ENCODE assay signal across 18 cellular contexts in genomic region chr16:16191493-16192167, GRCh38. TPM values are rescaled to one million over a fixed set of nuclear protein-coding genes. Genes with fewer than 3 reads are reported as not detected.
DNase-seq lines count a peak whose midpoint lies in the region; ATAC-seq, FAIRE-seq and TF ChIP-seq lines count a peak whose summit lies in the region.
"Had no signal": no experiment of that assay in that cellular context is flagged by ENCODE, and none has a peak within 500 bp of the region (broad histone marks: within the 10 kb centered on the region; RNA-seq: fewer than 3 reads in every experiment).

No MANE protein-coding gene starts in this region.

- no peak for TF ChIP-seq CTCF in HEK293 (tag by site-specific recombination; IDR thresholded peaks at IDR 0.05)
- no peak for TF ChIP-seq CTCF in K562 (IDR thresholded peaks at IDR 0.05 in 2 of 3, conservative IDR thresholded peaks at IDR 0.05 in 1 of 3; ENCODE audit: insufficient read depth in 2 of 3, low read depth in 1 of 3, low read length in 3 of 3)
- no peak for TF ChIP-seq CTCF in WERI-Rb-1 (IDR thresholded peaks at IDR 0.05; ENCODE audit: low read depth, low read length)

- no peaks in the 10 kb centered on the region for H3K9me1 ChIP-seq in K562 (ENCODE audit: control insufficient read depth, insufficient read depth, low read length)

- DNase-seq in K562 (ENCODE audit: extremely low read depth in 1 of 4, low spot score in 3 of 4) (no peak), mesenteric fat pad (ENCODE audit: low spot score) (no peak), amniotic stem cell (lab: John Stamatoyannopoulos, UW) (no peak), WERI-Rb-1 (no peak)
- DNase-seq: ACHN; Calu3; CD4-positive, alpha-beta T cell; DMS53; NCI-H1092; NCI-H146; NCI-H2081 treated with DMSO at 0.1 percent for 48 hours; NCI-H510A treated with DMSO at 0.1 percent for 48 hours; NCI-H82 had no signal

- BruUV-seq in K562 (replicated peaks; lab: Mats Ljungman, UMichigan) = no TSS peak

- no peaks in the 10 kb centered on the region for H3K4me1 ChIP-seq in HEK293 (ENCODE audit: control insufficient read depth, insufficient read depth, low read length)
- H3K4me1 ChIP-seq in K562 (replicated peaks in 1 of 2; ENCODE audit: control insufficient read depth in 2 of 2, insufficient read depth in 2 of 2, low read length in 2 of 2) = peaks cover 8 to 16% of the 10 kb centered on the region in 2 experiments; a peak in 4 of 5 replicates
- no peaks in the 10 kb centered on the region for H3K4me1 ChIP-seq in iPS-20b (ENCODE audit: insufficient read depth, low read length)
- peaks cover 2% of the 10 kb centered on the region for H3K4me1 ChIP-seq in rectal smooth muscle tissue (ENCODE audit: control insufficient read depth, insufficient read depth, low read length)

- no peak overlapping the region for H3K4me2 ChIP-seq in K562 (ENCODE audit: insufficient read depth, low read length)

- no peaks in the 10 kb centered on the region for H3K9me3 ChIP-seq in HEK293 (ENCODE audit: control insufficient read depth, insufficient read depth, low read depth, low read length)
- no peaks in the 10 kb centered on the region for H3K9me3 ChIP-seq in K562 (replicated peaks; ENCODE audit: control insufficient read depth, insufficient read depth, low read depth, low read length)
- H3K9me3 ChIP-seq in iPS-20b (ENCODE audit: insufficient read depth, low read depth, low read length) = no peaks in the 10 kb centered on the region
- H3K9me3 ChIP-seq in WERI-Rb-1 (ENCODE audit: severe bottlenecking) = no peaks in the 10 kb centered on the region

- H3K4me3 ChIP-seq in HEK293 (ENCODE audit: low read depth, low read length) = no peak overlapping the region
- no peak overlapping the region for H3K4me3 ChIP-seq in K562
- no peak overlapping the region for H3K4me3 ChIP-seq in iPS-20b (ENCODE audit: low read length)
- no peak overlapping the region for H3K4me3 ChIP-seq in rectal smooth muscle tissue (ENCODE audit: low read length)
- no peak overlapping the region for H3K4me3 ChIP-seq in WERI-Rb-1 (ENCODE audit: low read depth, low read length)

- no peak overlapping the region for H2AFZ ChIP-seq in K562 (ENCODE audit: low read depth, low read length)

- CTCF ChIA-PET in HEK293 (lab: Yijun Ruan, JAX) = interaction anchor here (0.8 kb wide), 1 partner anchor 421 kb away, joined by 3 read pairs; no protein-coding TSS in a partner anchor
- CTCF ChIA-PET in K562 (lab: Yijun Ruan, JAX; ENCODE audit: low intra/inter-chr PET ratio) = interaction anchor here (0.7 kb wide), 1 partner anchor 434 kb away, joined by 3 read pairs; no protein-coding TSS in a partner anchor

- no peaks in the 10 kb centered on the region for H3K79me2 ChIP-seq in K562 (ENCODE audit: control insufficient read depth, insufficient read depth, low read length)

- 23% methylated on average over 5 of the region's 8 CpGs for WGBS in K562 (ENCODE audit: insufficient coverage, low coverage, missing lambda C conversion rate)

- TF ChIP-seq RAD21 in K562 (CRISPR knock-in tag; conservative IDR thresholded peaks at IDR 0.05 in 1 of 2, IDR thresholded peaks at IDR 0.05 in 1 of 2) = no peak

- in situ Hi-C loops in K562 (cut with MboI) = loop anchor here (5.0 kb wide), 1 partner anchor 414 kb away; no protein-coding TSS in a partner anchor

- H3K27me3 ChIP-seq in K562 (ENCODE audit: control insufficient read depth in 2 of 2, insufficient read depth in 2 of 2, low read length in 2 of 2) = no peaks in the 10 kb centered on the region; a peak in 1 of 5 replicates
- no peaks in the 10 kb centered on the region for H3K27me3 ChIP-seq in iPS-20b (ENCODE audit: insufficient read depth, low read length)
- no peaks in the 10 kb centered on the region for H3K27me3 ChIP-seq in rectal smooth muscle tissue (ENCODE audit: control insufficient read depth, insufficient read depth, low read length)
- H3K27me3 ChIP-seq in WERI-Rb-1 (ENCODE audit: insufficient read depth, low read depth, severe bottlenecking) = no peaks in the 10 kb centered on the region

- no peak for TF ChIP-seq EP300 in K562 (IDR thresholded peaks at IDR 0.05; ENCODE audit: low read length)

- TF ChIP-seq POLR2A in K562 (conservative IDR thresholded peaks at IDR 0.05) = no peak

- POLR2A ChIA-PET in HEK293 (lab: Yijun Ruan, JAX) = no interaction called here
- POLR2A ChIA-PET in K562 (lab: Yijun Ruan, JAX) = no interaction called here

- no peak for FAIRE-seq in K562 (lab: Jason Lieb, UNC)

- peak overlapping the region in 1 of 2 experiments; percentile 37; a peak in 2 of 4 replicates for H3K9ac ChIP-seq in K562 (ENCODE audit: insufficient read depth in 1 of 2, low read depth in 2 of 2, low read length in 2 of 2)
- 0 out of 2 replicates have a peak overlapping the region, but pooled peaks have one; percentile 37 for H3K9ac ChIP-seq in iPS-20b (ENCODE audit: low read depth, low read length)
- H3K9ac ChIP-seq in rectal smooth muscle tissue (ENCODE audit: low read length) = no peak overlapping the region

- intact Hi-C loops in K562 (cut with micrococcal nuclease) = loop anchor here (5.0 kb wide), 1 partner anchor 424 kb away; no protein-coding TSS in a partner anchor

- H4K20me1 ChIP-seq in K562 (replicated peaks; ENCODE audit: control insufficient read depth, insufficient read depth, low read length) = 0 out of 2 replicates have a peak, but pooled peaks cover 4% of the 10 kb centered on the region

- H3K27ac ChIP-seq in HEK293 (ENCODE audit: extremely low read depth, low read depth, low read length) (no peak overlapping the region), K562 (ENCODE audit: extremely low read depth, low read depth, low read length) (no peak overlapping the region), iPS-20b (ENCODE audit: low read length) (no peak overlapping the region), rectal smooth muscle tissue (ENCODE audit: low read depth, low read length) (peak overlapping the region; percentile 15), WERI-Rb-1 (no peak overlapping the region)

- no peaks in the 10 kb centered on the region for H3K36me3 ChIP-seq in HEK293 (ENCODE audit: control insufficient read depth in 2 of 2, insufficient read depth in 1 of 2, low read length in 2 of 2)
- no peaks in the 10 kb centered on the region for H3K36me3 ChIP-seq in K562 (ENCODE audit: control insufficient read depth, insufficient read depth, low read length)
- no peaks in the 10 kb centered on the region for H3K36me3 ChIP-seq in iPS-20b (ENCODE audit: insufficient read depth, low read depth, low read length)
- H3K36me3 ChIP-seq in rectal smooth muscle tissue (ENCODE audit: control insufficient read depth, insufficient read depth, low read length) = no peaks in the 10 kb centered on the region
- no peaks in the 10 kb centered on the region; the same call in 1 of the 2 replicates for H3K36me3 ChIP-seq in WERI-Rb-1

- ATAC-seq in K562 = no peak

TF ChIP-seq in K562, 482 proteins besides CTCF, POLR2A, EP300 and RAD21 (continues in another document):
- TF ChIP-seq NEUROD1 (IDR thresholded peaks at IDR 0.05; ENCODE audit: borderline replicate concordance, low read depth, low read length, partially characterized antibody) (no peak), POU5F1 (IDR thresholded peaks at IDR 0.05; ENCODE audit: borderline replicate concordance, low read depth, low read length, partially characterized antibody) (no peak), HDAC1 (IDR thresholded peaks at IDR 0.05) (peak in 1 of 2 experiments; percentile 56; a peak in 1 of 4 replicates), ZNF140 (CRISPR knock-in tag; IDR thresholded peaks at IDR 0.05) (no peak), HLTF (IDR thresholded peaks at IDR 0.05) (0 out of 2 replicates have a peak, but pooled peaks have one; percentile 28)

RNA-seq across cellular contexts. Expression of gene ABCC6, which starts 31.7 kb away (rescaled TPM):
- total RNA-seq in K562 (2011; cell fraction: chromatin; rRNA removed; ENCODE audit: low replicate concordance) = 0.86 TPM in 1 of 2 replicates, not detected in the other
- 0.50 TPM in 1 of 2 replicates, not detected in the other for total RNA-seq in K562 (2011; cell fraction: nucleolus; rRNA removed)
- total RNA-seq in K562 (2011; cell fraction: nucleoplasm; rRNA removed) = 0.15 TPM in 1 of 2 replicates, not detected in the other
- total RNA-seq in K562 (2014; rRNA removed) (0.16 TPM in 1 of 2 replicates, not detected in the other), K562 (2014; rRNA removed; fragmentation: Illumina TruSeq; extraction: Trizol) (not detected in 2 replicates), K562 (2015; rRNA removed; fragmentation: Illumina TruSeq; extraction: Trizol) (not detected in 2 replicates), K562 (2021) (0.07 TPM in 1 of 2 replicates, not detected in the other), mesenteric fat pad (6.9 TPM)
- polyA plus RNA-seq in K562 (2011; rRNA removed) (0.03 and 0.18 TPM in 2 replicates), K562 (2014; fragmentation: Illumina TruSeq; extraction: Trizol) (not detected in 2 replicates), K562 (2014; fragmentation: Nextera tagmentation; extraction: Ambion mirVana) (under 1 TPM; 0.03 to 0.17 TPM), K562 (2014; rRNA removed) (0.46 TPM in 1 of 2 replicates, not detected in the other)
- 0.07 and 0.24 TPM in 2 replicates for polyA plus RNA-seq in K562 (2011; cell fraction: cytosol; rRNA removed)
- 0.11 and 0.14 TPM in 2 replicates for polyA plus RNA-seq in K562 (2011; cell fraction: nucleus; rRNA removed)
- polyA plus RNA-seq in K562 (2012) = 0.07 and 0.23 TPM in 2 replicates
- not detected in 2 replicates for polyA minus RNA-seq in K562 (2011; rRNA and poly(A)+ RNA removed)
- not detected in 2 replicates for polyA minus RNA-seq in K562 (2011; cell fraction: cytosol; rRNA and poly(A)+ RNA removed)
- polyA minus RNA-seq in K562 (2011; cell fraction: nucleus; rRNA and poly(A)+ RNA removed) = not detected in 2 replicates
- total RNA-seq: CD4-positive, alpha-beta T cell; MCF 10A; SK-MEL-5 had no signal

RNA-seq across cellular contexts. Expression of gene NOMO3, which starts 40.7 kb away (rescaled TPM):
- total RNA-seq in K562 (2011; cell fraction: chromatin; rRNA removed; ENCODE audit: low replicate concordance) = 192 and 230 TPM in 2 replicates
- 120 and 136 TPM in 2 replicates for total RNA-seq in K562 (2011; cell fraction: nucleolus; rRNA removed)
- total RNA-seq in K562 (2011; cell fraction: nucleoplasm; rRNA removed) = 155 and 200 TPM in 2 replicates
- total RNA-seq in K562 (2014; rRNA removed) (7.0 and 12.1 TPM in 2 replicates), K562 (2014; rRNA removed; fragmentation: Illumina TruSeq; extraction: Trizol) (12.7 and 16.3 TPM in 2 replicates), K562 (2015; rRNA removed; fragmentation: Illumina TruSeq; extraction: Trizol) (12.5 and 15.3 TPM in 2 replicates), K562 (2021) (20.2 and 21.3 TPM in 2 replicates), mesenteric fat pad (55.5 TPM)
- polyA plus RNA-seq in K562 (2011; rRNA removed) (22.4 and 27.0 TPM in 2 replicates), K562 (2014; fragmentation: Illumina TruSeq; extraction: Trizol) (26.1 and 37.2 TPM in 2 replicates), K562 (2014; fragmentation: Nextera tagmentation; extraction: Ambion mirVana) (1 to 10 TPM; 1.0 to 3.1 TPM), K562 (2014; rRNA removed) (7.3 and 9.1 TPM in 2 replicates)
- 5.8 and 10.8 TPM in 2 replicates for polyA plus RNA-seq in K562 (2011; cell fraction: cytosol; rRNA removed)
- polyA plus RNA-seq in K562 (2011; cell fraction: nucleus; rRNA removed) = 64.5 and 80.3 TPM in 2 replicates
- 15.8 and 30.5 TPM in 2 replicates for polyA plus RNA-seq in K562 (2012)
- 42.8 and 58.4 TPM in 2 replicates for polyA minus RNA-seq in K562 (2011; rRNA and poly(A)+ RNA removed)
- polyA minus RNA-seq in K562 (2011; cell fraction: cytosol; rRNA and poly(A)+ RNA removed) = 17.9 and 22.8 TPM in 2 replicates
- polyA minus RNA-seq in K562 (2011; cell fraction: nucleus; rRNA and poly(A)+ RNA removed) = 27.1 and 43.2 TPM in 2 replicates

Comparison
In these comparisons a context has a peak if more than half of its experiments do, and no peak if none do; other contexts are left out.
1. Of the 44 proteins assayed by ChIP-seq in both K562 and HEK293: peak only in K562: none; only in HEK293: ZNF785; in both: none; in neither: 43.